Comparison of ENCODE assay signal across 11 cellular contexts in the genomic region with DNA sequence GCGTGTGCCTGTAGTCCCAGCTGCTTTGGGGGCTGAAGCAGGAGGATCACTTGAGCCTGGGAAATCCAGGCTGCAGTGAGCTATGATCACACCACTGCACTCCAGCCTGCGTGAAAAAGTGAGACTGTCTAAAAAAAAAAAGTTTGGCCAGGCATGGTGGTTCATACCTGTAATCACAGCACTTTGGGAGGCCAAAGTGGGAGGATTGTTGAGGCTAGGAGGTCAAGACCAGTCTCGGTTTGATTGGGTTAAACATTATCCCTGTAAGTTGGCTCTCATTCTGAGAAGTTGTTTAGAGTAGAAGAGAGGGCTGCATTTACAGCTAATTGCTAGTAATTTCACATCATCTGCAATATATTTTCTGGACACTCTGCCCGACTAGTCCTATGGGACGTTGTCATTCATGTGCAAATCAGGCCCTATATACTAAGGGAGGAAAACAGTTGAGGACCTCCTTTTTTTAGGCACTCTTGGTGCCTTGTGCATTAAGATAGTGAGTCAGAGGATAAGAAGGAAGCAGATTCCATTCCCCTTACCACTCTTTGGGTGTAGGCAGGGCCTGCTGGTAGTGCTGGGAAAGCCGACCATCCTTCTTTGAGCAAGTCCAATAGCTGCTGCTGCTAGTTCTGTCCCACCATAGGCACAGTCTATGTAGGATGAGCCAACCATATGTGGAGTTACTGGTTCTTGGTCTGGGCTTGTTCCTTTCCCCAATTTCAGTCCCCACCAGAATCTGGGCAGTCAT. TPM values are rescaled to one million over a fixed set of nuclear protein-coding genes. Genes with fewer than 3 reads are reported as not detected.
DNase-seq lines count a peak whose midpoint lies in the region; ATAC-seq and TF ChIP-seq lines count a peak whose summit lies in the region.
"Had no signal": no experiment of that assay in that cellular context is flagged by ENCODE, and none has a peak within 500 bp of the region (broad histone marks: within the 10 kb centered on the region; RNA-seq: fewer than 3 reads in every experiment).

No MANE protein-coding gene starts in this region.

- peak overlapping the region in 2 of 7 donors; percentile 20 to 54 for H3K4me3 Mint-ChIP-seq in CD8-positive, alpha-beta memory T cell
- H3K4me3 Mint-ChIP-seq in chondrocyte (ENCODE audit: unreplicated experiment) = no peak overlapping the region
- H3K4me3 Mint-ChIP-seq: activated T-helper 1 cell treated with anti-CD3 and anti-CD28 coated beads, Interleukin-12 subunit alpha, Interleukin-12 subunit beta, Interleukin-2, Interleukin-4 antibody, amounts not matched to agents 30 ng/mL and 10 ng/mL and 1 ng/mL, durations not matched to agents 14 hours and 24 hours and 36 hours had no signal

- H3K4me1 Mint-ChIP-seq in CD8-positive, alpha-beta memory T cell = peaks cover 58 to 91% (median 90%) of the 10 kb centered on the region in 3 donors
- peaks cover 23% of the 10 kb centered on the region for H3K4me1 Mint-ChIP-seq in chondrocyte (ENCODE audit: low read depth)

- H3K27ac ChIP-seq in CD8-positive, alpha-beta memory T cell (ENCODE audit: low read depth, low read length) = no peak overlapping the region
- no peak overlapping the region for H3K27ac ChIP-seq in uterus
- H3K27ac ChIP-seq: esophagus muscularis mucosa had no signal

- CTCF ChIA-PET in CD8-positive, alpha-beta memory T cell (lab: Charles Lee) = interaction anchor here (1.0 kb wide), 2 partner anchors 10 to 17 kb away, joined by 4 to 5 read pairs; no protein-coding TSS in a partner anchor

- POLR2A ChIA-PET in CD8-positive, alpha-beta memory T cell (lab: Charles Lee) = interaction anchor here (0.7 to 1.0 kb wide), 2 partner anchors 19 to 192 kb away, joined by 4 to 6 read pairs; a partner anchor contains a TSS

- ATAC-seq in mucosa of descending colon = peak; percentile 41

- H3K4me1 ChIP-seq in CD8-positive, alpha-beta memory T cell (ENCODE audit: insufficient read depth, low read length) = peaks cover 81% of the 10 kb centered on the region
- H3K4me1 ChIP-seq in mucosa of descending colon (ENCODE audit: low read depth) (peaks cover under 1% of the 10 kb centered on the region), uterus (no peaks in the 10 kb centered on the region)

- no peak overlapping the region for H3K4me3 ChIP-seq in CD8-positive, alpha-beta memory T cell (ENCODE audit: low read length)
- H3K4me3 ChIP-seq in mucosa of descending colon (no peak overlapping the region), uterus (no peak overlapping the region)
- H3K4me3 ChIP-seq: esophagus muscularis mucosa had no signal

- peaks cover 0 to 68% (median 10%) of the 10 kb centered on the region in 3 donors for H3K36me3 Mint-ChIP-seq in CD8-positive, alpha-beta memory T cell
- peaks cover 2% of the 10 kb centered on the region for H3K36me3 Mint-ChIP-seq in chondrocyte (ENCODE audit: low read depth)

- no peak for TF ChIP-seq POLR2A in uterus (IDR thresholded peaks at IDR 0.05)

- no peaks in the 10 kb centered on the region for H3K27me3 ChIP-seq in CD8-positive, alpha-beta memory T cell (ENCODE audit: insufficient read depth, low read length, poor library complexity, severe bottlenecking)
- H3K27me3 ChIP-seq in uterus = no peaks in the 10 kb centered on the region
- H3K27me3 ChIP-seq: esophagus muscularis mucosa had no signal

- intact Hi-C loops in mucosa of descending colon (cut with DNase I, micrococcal nuclease) (no loop called here), uterus (cut with DNase I; ENCODE audit: low total_unique reads) (no loop called here)

- no peak for DNase-seq in CD8-positive, alpha-beta memory T cell
- DNase-seq in LHCN-M2 (ENCODE audit: low read depth) (peak; percentile 70), chondrocyte (ENCODE audit: low spot score) (no peak), mucosa of descending colon (no peak), RPMI8226 (no peak), middle frontal gyrus (ENCODE audit: extremely low spot score, low spot score) (no peak), ureter (ENCODE audit: low spot score) (no peak), uterus (no peak)
- DNase-seq: stimulated activated CD4-positive, alpha-beta T cell treated with anti-CD3 and anti-CD28 coated beads, Interleukin-4, amount 100 ng/mL, for 4 hours had no signal

- H3K27ac Mint-ChIP-seq in CD8-positive, alpha-beta memory T cell = peak overlapping the region; percentile 73 to 91 (median 78)
- H3K27ac Mint-ChIP-seq in chondrocyte (ENCODE audit: unreplicated experiment) = peak overlapping the region; percentile 87
- H3K27ac Mint-ChIP-seq: activated T-helper 1 cell treated with anti-CD3 and anti-CD28 coated beads, Interleukin-12 subunit alpha, Interleukin-12 subunit beta, Interleukin-2, Interleukin-4 antibody, amounts not matched to agents 30 ng/mL and 10 ng/mL and 1 ng/mL, durations not matched to agents 14 hours and 24 hours and 36 hours had no signal

- peaks cover 13% of the 10 kb centered on the region for H3K36me3 ChIP-seq in CD8-positive, alpha-beta memory T cell (ENCODE audit: insufficient read depth, low read length)
- H3K36me3 ChIP-seq in mucosa of descending colon (ENCODE audit: low read depth) (no peaks in the 10 kb centered on the region), uterus (no peaks in the 10 kb centered on the region)

- TF ChIP-seq CTCF in chondrocyte (IDR thresholded peaks at IDR 0.05) (no peak), mucosa of descending colon (IDR thresholded peaks at IDR 0.05) (no peak), uterus (IDR thresholded peaks at IDR 0.05) (no peak)

- H3K9me3 Mint-ChIP-seq in CD8-positive, alpha-beta memory T cell = no peaks in the 10 kb centered on the region
- no peaks in the 10 kb centered on the region for H3K9me3 Mint-ChIP-seq in chondrocyte (ENCODE audit: low read depth)
- H3K9me3 Mint-ChIP-seq: activated T-helper 1 cell treated with anti-CD3 and anti-CD28 coated beads, Interleukin-12 subunit alpha, Interleukin-12 subunit beta, Interleukin-2, Interleukin-4 antibody, amounts not matched to agents 30 ng/mL and 10 ng/mL and 1 ng/mL, durations not matched to agents 14 hours and 24 hours and 36 hours had no signal

- H3K9me3 ChIP-seq in CD8-positive, alpha-beta memory T cell (ENCODE audit: low read length) = no peaks in the 10 kb centered on the region
- H3K9me3 ChIP-seq in mucosa of descending colon (no peaks in the 10 kb centered on the region), uterus (no peaks in the 10 kb centered on the region)
- H3K9me3 ChIP-seq: esophagus muscularis mucosa had no signal

- no peaks in the 10 kb centered on the region for H3K27me3 Mint-ChIP-seq in CD8-positive, alpha-beta memory T cell
- H3K27me3 Mint-ChIP-seq in chondrocyte (ENCODE audit: low read depth) = no peaks in the 10 kb centered on the region

RNA-seq across cellular contexts. Expression of a gene that starts 18.7 kb away (rescaled TPM):
- total RNA-seq in CD8-positive, alpha-beta memory T cell = 10 to 100 TPM; 87.5 to 95.2 TPM
- polyA plus RNA-seq in CD8-positive, alpha-beta memory T cell = 178 TPM
- 48.6 and 49.9 TPM in 2 replicates for total RNA-seq in LHCN-M2 (2014; rRNA removed)
- polyA plus RNA-seq in LHCN-M2 (2012) = 65.6 TPM
- total RNA-seq in chondrocyte = 45.9 to 69.4 TPM (median 46.4 TPM) in 3 replicates
- 10 to 100 TPM; 36.0 to 52.7 (median 49.3) TPM for total RNA-seq in mucosa of descending colon
- 44.2 TPM for total RNA-seq in ureter
- total RNA-seq in uterus = 10 to 100 TPM; 13.2 to 43.1 (median 34.1) TPM

RNA-seq across cellular contexts. Expression of a gene that starts 20.5 kb away (rescaled TPM):
- 10 to 100 TPM; 63.8 to 65.8 TPM for total RNA-seq in CD8-positive, alpha-beta memory T cell
- 75.4 TPM for polyA plus RNA-seq in CD8-positive, alpha-beta memory T cell
- total RNA-seq in LHCN-M2 (2014; rRNA removed) (27.6 and 40.7 TPM in 2 replicates), chondrocyte (41.0 to 56.3 TPM (median 44.0 TPM) in 3 replicates), mucosa of descending colon (10 to 100 TPM; 32.4 to 48.9 (median 38.4) TPM), ureter (54.5 TPM), uterus (100 to 1,000 TPM in 1 of 4 donors, 10 to 100 TPM in 3; 37.0 to 320 (median 59.3) TPM)
- 30.0 TPM for polyA plus RNA-seq in LHCN-M2 (2012)

RNA-seq across cellular contexts. Expression of a gene that starts 43.7 kb away (rescaled TPM):
- 10 to 100 TPM; 28.4 to 32.1 TPM for total RNA-seq in CD8-positive, alpha-beta memory T cell
- polyA plus RNA-seq in CD8-positive, alpha-beta memory T cell = 21.8 TPM
- total RNA-seq in LHCN-M2 (2014; rRNA removed) (19.5 and 24.9 TPM in 2 replicates), chondrocyte (23.9 to 36.8 TPM (median 36.4 TPM) in 3 replicates), mucosa of descending colon (10 to 100 TPM; 16.9 to 23.5 (median 19.6) TPM), ureter (32.4 TPM), uterus (10 to 100 TPM in 2 of 4 donors, 1 to 10 TPM in 2; 5.0 to 40.6 (median 11.1) TPM)
- 46.1 TPM for polyA plus RNA-seq in LHCN-M2 (2012)
